ENCODE assay signal across 24 cellular contexts in genomic region chr2:240223631-240224030, GRCh38.
"Had no signal": no experiment of that assay in that cellular context is flagged by ENCODE, and none has a peak within 500 bp of the region (broad histone marks: within the 10 kb centered on the region; RNA-seq: fewer than 3 reads in every experiment).

No MANE protein-coding gene starts in this region.

- H3K36me3 ChIP-seq: MG63 had no signal

- H3K27ac ChIP-seq: SK-N-MC had no signal

- H3K27ac Mint-ChIP-seq: activated B cell treated with CpG ODN at 0.5 μM for 24 hours; activated CD4-positive, alpha-beta T cell treated with anti-CD3 and anti-CD28 coated beads, Interleukin-2, amount 10 ng/mL, durations not matched to agents 24 days and 14 days; activated naive CD4-positive, alpha-beta T cell treated with anti-CD3 and anti-CD28 coated beads, Interleukin-2, amount 50 U/mL, for 72 hours; brain; T-cell had no signal

- H3K4me3 Mint-ChIP-seq: activated B cell treated with CpG ODN at 0.5 μM for 24 hours; activated CD4-positive, alpha-beta T cell treated with anti-CD3 and anti-CD28 coated beads, Interleukin-2, amount 10 ng/mL, durations not matched to agents 24 days and 14 days; activated T-cell treated with anti-CD3 and anti-CD28 coated beads, Interleukin-2, amount 50 U/mL, for 4 hours; brain; T-cell had no signal

- H3K36me3 Mint-ChIP-seq: T-cell had no signal

- H3K4me1 Mint-ChIP-seq: activated B cell treated with CpG ODN at 0.5 μM for 24 hours; activated CD4-positive, alpha-beta T cell treated with anti-CD3 and anti-CD28 coated beads, Interleukin-2, amount 10 ng/mL, durations not matched to agents 24 days and 14 days; brain; T-cell had no signal

- ATAC-seq: activated naive CD4-positive, alpha-beta T cell treated with anti-CD3 and anti-CD28 coated beads, Interleukin-2, amount 50 U/mL, for 72 hours; activated T-cell treated with anti-CD3 and anti-CD28 coated beads, Interleukin-2, amount 50 U/mL, for 4 hours; T-cell had no signal

- DNase-seq: activated B cell treated with CpG ODN at 0.5 μM for 24 hours; activated CD4-positive, alpha-beta T cell treated with anti-CD3 and anti-CD28 coated beads for 1 hour; activated CD4-positive, alpha-beta T cell treated with anti-CD3 and anti-CD28 coated beads, Interleukin-2, amount 10 ng/mL, durations not matched to agents 24 days and 14 days; activated CD4-positive, alpha-beta T cell treated with anti-CD3 and anti-CD28 coated beads, Interleukin-2, amount 50 U/mL, for 48 hours; activated effector memory CD4-positive, alpha-beta T cell treated with anti-CD3 and anti-CD28 coated beads, Interleukin-2, amount 50 U/mL, for 16 hours; activated naive CD4-positive, alpha-beta T cell treated with Interleukin-2 at 50 U/mL for 16 hours; activated T-cell treated with anti-CD3 and anti-CD28 coated beads, Interleukin-2, amount 50 U/mL, for 4 hours; amygdala; MG63; MV-4-11; NCI-H1105; NCI-H1436; NCI-H1694 treated with DMSO at 0.1 percent for 48 hours; NCI-H2029 treated with DMSO at 0.1 percent for 48 hours; NCI-H345; NCI-H510A; NCI-H526 treated with DMSO at 0.1 percent for 48 hours; NCI-H82; T-helper 2 cell; T1000 had no signal

- H3K9me3 Mint-ChIP-seq: activated CD4-positive, alpha-beta T cell treated with anti-CD3 and anti-CD28 coated beads, Interleukin-2, amount 10 ng/mL, durations not matched to agents 24 days and 14 days; activated T-cell treated with anti-CD3 and anti-CD28 coated beads, Interleukin-2, amount 50 U/mL, for 4 hours had no signal

- H3K4me3 ChIP-seq: MG63, SK-N-MC had no signal

- H3K27me3 ChIP-seq: MG63 had no signal
